In genomic region chr14:79354336-79354735, GRCh38 we compare ENCODE assay signal across 26 cellular contexts.
"Had no signal": no experiment of that assay in that cellular context is flagged by ENCODE, and none has a peak within 500 bp of the region (broad histone marks: within the 10 kb centered on the region; RNA-seq: fewer than 3 reads in every experiment).

No MANE protein-coding gene starts in this region.

- H3K4me3 ChIP-seq: left lung, lower lobe of right lung, ovary, right atrium auricular region, right lobe of liver, skin epidermis, stomach, testis, thyroid gland, transverse colon, upper lobe of right lung had no signal

- H3K27me3 ChIP-seq: left lung, ovary, right atrium auricular region, right lobe of liver, stomach, testis, thyroid gland, transverse colon, upper lobe of right lung had no signal

- H3K4me1 Mint-ChIP-seq: naive thymus-derived CD8-positive, alpha-beta T cell; stimulated activated naive B cell treated with anti-CD40 and anti-IgM and Interleukin-4, amounts not matched to agents 10 μg/mL and 1 μg/mL and 100 μg/mL, for 72 hours had no signal

- H3K27me3 Mint-ChIP-seq: progenitor cell of endocrine pancreas; stimulated activated naive B cell treated with anti-CD40 and anti-IgM and Interleukin-4, amounts not matched to agents 10 μg/mL and 1 μg/mL and 100 μg/mL, for 72 hours had no signal

- ATAC-seq: left colon; left lung; lower lobe of right lung; naive thymus-derived CD8-positive, alpha-beta T cell; right lobe of liver; stimulated activated naive B cell treated with anti-CD40 and anti-IgM and Interleukin-4, amounts not matched to agents 10 μg/mL and 1 μg/mL and 100 μg/mL, for 72 hours; stimulated activated naive CD8-positive, alpha-beta T cell treated with anti-CD3 and anti-CD28 coated beads, Interleukin-15, Interleukin-2, amounts not matched to agents 100 U/mL and 50 U/mL, for 24 hours; upper lobe of right lung had no signal

- DNase-seq: hippocampal formation; kidney; left colon; left lung; lower lobe of right lung; mammary epithelial cell; mesenchymal stem cell; naive thymus-derived CD8-positive, alpha-beta T cell; ovary; right lobe of liver; stimulated activated CD4-positive, alpha-beta T cell treated with anti-CD3 and anti-CD28 coated beads, Interleukin-12 subunit alpha, Interleukin-12 subunit beta, amount 100 ng/mL, for 4 hours; stimulated activated CD4-positive, alpha-beta T cell treated with anti-CD3 and anti-CD28 coated beads, Interleukin-15, amount 100 ng/mL, for 24 hours; stimulated activated CD4-positive, alpha-beta T cell treated with anti-CD3 and anti-CD28 coated beads, Interleukin-2, amount 100 ng/mL, for 24 hours; stimulated activated CD4-positive, alpha-beta T cell treated with anti-CD3 and anti-CD28 coated beads, Interleukin-4, amount 100 ng/mL, for 1 hour; stimulated activated naive B cell treated with anti-CD40 and anti-IgM and Interleukin-4, amounts not matched to agents 10 μg/mL and 1 μg/mL and 100 μg/mL, for 72 hours; stimulated activated naive CD8-positive, alpha-beta T cell treated with anti-CD3 and anti-CD28 coated beads, Interleukin-15, Interleukin-2, amounts not matched to agents 100 U/mL and 50 U/mL, for 24 hours; stomach; testis; thyroid gland; transverse colon; upper lobe of right lung had no signal

- H3K27ac ChIP-seq: left lung, lower lobe of right lung, ovary, right atrium auricular region, right lobe of liver, skin epidermis, stomach, testis, thyroid gland, transverse colon, upper lobe of right lung had no signal

- H3K4me1 ChIP-seq: left lung, lower lobe of right lung, right atrium auricular region, right lobe of liver, testis, thyroid gland, transverse colon, upper lobe of right lung had no signal

- H3K27ac Mint-ChIP-seq: naive thymus-derived CD8-positive, alpha-beta T cell; progenitor cell of endocrine pancreas; stimulated activated naive B cell treated with anti-CD40 and anti-IgM and Interleukin-4, amounts not matched to agents 10 μg/mL and 1 μg/mL and 100 μg/mL, for 72 hours had no signal

- H3K9me3 ChIP-seq: left lung, lower lobe of right lung, ovary, right atrium auricular region, right lobe of liver, stomach, testis, thyroid gland, transverse colon, upper lobe of right lung had no signal

- H3K4me3 Mint-ChIP-seq: naive thymus-derived CD8-positive, alpha-beta T cell; nephron; neural crest cell; stimulated activated naive B cell treated with anti-CD40 and anti-IgM and Interleukin-4, amounts not matched to agents 10 μg/mL and 1 μg/mL and 100 μg/mL, for 72 hours had no signal

- H3K36me3 ChIP-seq: left lung, lower lobe of right lung, ovary, right atrium auricular region, right lobe of liver, stomach, thyroid gland, transverse colon, upper lobe of right lung had no signal

- H3K36me3 Mint-ChIP-seq: naive thymus-derived CD8-positive, alpha-beta T cell; stimulated activated naive B cell treated with anti-CD40 and anti-IgM and Interleukin-4, amounts not matched to agents 10 μg/mL and 1 μg/mL and 100 μg/mL, for 72 hours had no signal

- H3K9me3 Mint-ChIP-seq: neural crest cell; stimulated activated naive B cell treated with anti-CD40 and anti-IgM and Interleukin-4, amounts not matched to agents 10 μg/mL and 1 μg/mL and 100 μg/mL, for 72 hours had no signal
